ENCODE assay signal across 8 cellular contexts in genomic region chr5:173144200-173145176, GRCh38. TPM values are rescaled to one million over a fixed set of nuclear protein-coding genes. Genes with fewer than 3 reads are reported as not detected.
DNase-seq lines count a peak whose midpoint lies in the region; ATAC-seq and TF ChIP-seq lines count a peak whose summit lies in the region.

Gene BNIP1 (plus strand): TSS chr5:173144531. CDS start chr5:173144546, 15 bp downstream.

- no peaks in the 10 kb centered on the region for H3K9me3 Mint-ChIP-seq in activated naive CD4-positive, alpha-beta T cell treated with anti-CD3 and anti-CD28 coated beads, Interleukin-2, amount 50 U/mL, for 72 hours

- H3K36me3 Mint-ChIP-seq in activated naive CD4-positive, alpha-beta T cell treated with anti-CD3 and anti-CD28 coated beads, Interleukin-2, amount 50 U/mL, for 72 hours, result peaks cover 3 to 24% of the 10 kb centered on the region in 2 donors

- H3K9me3 ChIP-seq in testis, result no peaks in the 10 kb centered on the region

- peak; percentile 83 for ATAC-seq in HG02623 (IDR thresholded peaks at IDR 0.05; ENCODE audit: unreplicated experiment)
- peak; percentile 95 to 97 for ATAC-seq in activated naive CD4-positive, alpha-beta T cell treated with anti-CD3 and anti-CD28 coated beads, Interleukin-2, amount 50 U/mL, for 72 hours

- TF ChIP-seq POLR2A in testis (IDR thresholded peaks at IDR 0.05), result no peak

- H3K4me1 ChIP-seq in testis, result no peaks in the 10 kb centered on the region

- no peaks in the 10 kb centered on the region for H3K36me3 ChIP-seq in testis (ENCODE audit: low read depth, missing control alignments)

- 0% methylated on average over 40 to 48 of the region's 48 CpGs for WGBS in testis, 2 donors

- H3K27ac ChIP-seq in testis, result peak within 1 kb of the TSS; percentile 86 to 88

- peak within 1 kb of the TSS; percentile 81 for H3K4me3 ChIP-seq in GM12864 (ENCODE audit: low read depth, low read length)
- peak within 1 kb of the TSS; percentile 74 to 94 for H3K4me3 ChIP-seq in testis

- no peaks in the 10 kb centered on the region for H3K27me3 ChIP-seq in testis

- intact Hi-C loops in testis (cut with DNase I; ENCODE audit: low total_unique reads), result no loop called here

- peak; percentile 84 for DNase-seq in GM12864 (ENCODE audit: low read depth)
- peak; percentile 78 for DNase-seq in NCI-H1092 treated with DMSO at 0.1 percent for 48 hours (lab: John Stamatoyannopoulos, UW)
- DNase-seq in SKM-1 (lab: John Stamatoyannopoulos, UW; ENCODE audit: unreplicated experiment), result peak; percentile 75
- peak; percentile 94 to 98 for DNase-seq in activated naive CD4-positive, alpha-beta T cell treated with anti-CD3 and anti-CD28 coated beads, Interleukin-2, amount 50 U/mL, for 72 hours (ENCODE audit: low spot score in 2 of 2)
- peak; percentile 80 for DNase-seq in glomerular endothelial cell (ENCODE audit: extremely low read depth, low read depth, low spot score)
- peak; percentile 82 for DNase-seq in occipital lobe (lab: John Stamatoyannopoulos, UW)
- DNase-seq in testis, result peak; percentile 98

- H3K27ac Mint-ChIP-seq in activated naive CD4-positive, alpha-beta T cell treated with anti-CD3 and anti-CD28 coated beads, Interleukin-2, amount 50 U/mL, for 72 hours, result peak within 1 kb of the TSS; percentile 98 to 99

- TF ChIP-seq CTCF in GM12864 (IDR thresholded peaks at IDR 0.05; ENCODE audit: low read depth, low read length, missing control alignments) (peak; percentile 96), testis (IDR thresholded peaks at IDR 0.05) (peak; percentile 90 to 99 (median 95))

RNA-seq across cellular contexts. Expression of gene BNIP1, which starts in this region (rescaled TPM):
- total RNA-seq in activated naive CD4-positive, alpha-beta T cell treated with anti-CD3 and anti-CD28 coated beads, Interleukin-2, amount 50 U/mL, for 72 hours, result 10 to 100 TPM; 19.1 to 31.4 TPM
- total RNA-seq in glomerular endothelial cell (11.4 and 14.8 TPM in 2 replicates), occipital lobe (15.6 TPM), testis (10 to 100 TPM; 20.5 to 21.4 TPM)
- 37.6 TPM for polyA plus RNA-seq in testis (ENCODE audit: insufficient read depth, low read depth, low replicate concordance)

Comparison
In these comparisons a context has a peak if more than half of its experiments do, and no peak if none do; other contexts are left out.
1. Peak in every context shown above with its lines: DNase-seq, ATAC-seq, H3K4me3 ChIP-seq and H3K27ac ChIP-seq.